8 cellular contexts compared by ENCODE assay signal in genomic region chr11:20353829-20354434, GRCh38. TPM values are rescaled to one million over a fixed set of nuclear protein-coding genes. Genes with fewer than 3 reads are reported as not detected.
DNase-seq lines count a peak whose midpoint lies in the region; ATAC-seq and TF ChIP-seq lines count a peak whose summit lies in the region.

No MANE protein-coding gene starts in this region.

- peak; percentile 42 for DNase-seq in A172 (ENCODE audit: low spot score)
- DNase-seq in Daoy (ENCODE audit: low read depth): peak; percentile 43
- no peak for DNase-seq in PC-9
- peak; percentile 12 for DNase-seq in effector CD8-positive, alpha-beta T cell (lab: John Stamatoyannopoulos, UW)
- DNase-seq in middle frontal gyrus (ENCODE audit: extremely low spot score, low spot score): peak; percentile 70

- no peaks in the 10 kb centered on the region for H3K79me2 ChIP-seq in PC-9 (ENCODE audit: low read depth)

- peak; percentile 52 for ATAC-seq in HG03159 (IDR thresholded peaks at IDR 0.05; ENCODE audit: unreplicated experiment)
- no peak for ATAC-seq in HG02970 (IDR thresholded peaks at IDR 0.05; ENCODE audit: low FRiP score, unreplicated experiment)
- ATAC-seq in HG03457 (IDR thresholded peaks at IDR 0.05; ENCODE audit: unreplicated experiment): no peak

- H3K4me3 ChIP-seq in PC-9: no peak overlapping the region

- intact Hi-C loops in PC-9 (cut with micrococcal nuclease; ENCODE audit: unreplicated experiment): loop anchor here (1.0 to 10.0 kb wide), 5 partner anchors 226 to 1282 kb away; no protein-coding TSS in a partner anchor

- no peaks in the 10 kb centered on the region; the same call in 1 of the 2 replicates for H3K4me1 ChIP-seq in PC-9 (replicated peaks; ENCODE audit: insufficient read depth)

- no TSS peak for BruUV-seq in PC-9 (replicated peaks; lab: Mats Ljungman, UMichigan)

- H3K9me2 ChIP-seq in PC-9 (ENCODE audit: insufficient read depth): no peaks in the 10 kb centered on the region

- H3K27ac ChIP-seq in PC-9: no peak overlapping the region

- peak; percentile 84 for TF ChIP-seq CTCF in PC-9 (conservative IDR thresholded peaks at IDR 0.05)

- H3K4me2 ChIP-seq in PC-9: no peak overlapping the region

- H3K9me3 ChIP-seq in PC-9 (ENCODE audit: insufficient read depth, low read depth): no peaks in the 10 kb centered on the region

- H3K36me3 ChIP-seq in PC-9 (ENCODE audit: low read depth): no peaks in the 10 kb centered on the region

- peak overlapping the region; percentile 41; the same call in 1 of the 2 replicates for H2AFZ ChIP-seq in PC-9

- CTCF ChIA-PET in PC-9 (lab: Charles Lee): interaction anchor here (0.6 to 2.5 kb wide), 6 partner anchors 199 to 418 kb away, joined by 3 to 17 read pairs (median 4); no protein-coding TSS in a partner anchor

- POLR2A ChIA-PET in PC-9 (lab: Charles Lee; ENCODE audit: unreplicated experiment): interaction anchor here (0.5 kb wide), 1 partner anchor 1110 kb away, joined by 6 read pairs; no protein-coding TSS in a partner anchor

- no peaks in the 10 kb centered on the region for H3F3A ChIP-seq in PC-9 (ENCODE audit: insufficient read depth, low read depth)

- H4K20me1 ChIP-seq in PC-9 (ENCODE audit: insufficient read depth): no peaks in the 10 kb centered on the region

- H3K27me3 ChIP-seq in PC-9 (ENCODE audit: insufficient read depth, low read depth): no peaks in the 10 kb centered on the region

RNA-seq across cellular contexts. Expression of gene HTATIP2, which starts 9.6 kb away (rescaled TPM):
- 29.0 and 36.9 TPM in 2 replicates for total RNA-seq in A172 (2014; rRNA removed; shearing (Covaris generic))
- 43.1 and 54.4 TPM in 2 replicates for total RNA-seq in Daoy (2014; rRNA removed; shearing (Covaris generic))
- total RNA-seq in PC-9 (2021): 180 and 194 TPM in 2 replicates

RNA-seq across cellular contexts. Expression of gene PRMT3, which starts 33.6 kb away (rescaled TPM):
- 49.9 and 61.5 TPM in 2 replicates for total RNA-seq in A172 (2014; rRNA removed; shearing (Covaris generic))
- 28.3 and 36.4 TPM in 2 replicates for total RNA-seq in Daoy (2014; rRNA removed; shearing (Covaris generic))
- 20.9 and 23.6 TPM in 2 replicates for total RNA-seq in PC-9 (2021)

Comparison
In these comparisons a context has a peak if more than half of its experiments do, and no peak if none do; other contexts are left out.
1. DNase-seq: peak in A172 (single experiment), Daoy (single experiment), effector CD8-positive, alpha-beta T cell (single experiment) and middle frontal gyrus (single experiment); none in PC-9 (0 of 2).